ENCODE assay signal across 8 cellular contexts in genomic region chr7:113710310-113711106, GRCh38.
DNase-seq lines count a peak whose midpoint lies in the region; ATAC-seq and TF ChIP-seq lines count a peak whose summit lies in the region.

No MANE protein-coding gene starts in this region.

- WGBS in esophagus squamous epithelium, 2 donors, result 43 to 45% methylated on average over 4 of the region's 4 CpGs

- intact Hi-C loops in esophagus squamous epithelium (cut with DNase I), result no loop called here

- H3K9me3 ChIP-seq in esophagus squamous epithelium, result no peaks in the 10 kb centered on the region

- TF ChIP-seq POLR2A in esophagus squamous epithelium (IDR thresholded peaks at IDR 0.05), result no peak

- no peak overlapping the region for H3K27ac ChIP-seq in esophagus squamous epithelium

- H3K9me3 Mint-ChIP-seq in naive thymus-derived CD8-positive, alpha-beta T cell, result peaks cover 0 to 5% (median 0%) of the 10 kb centered on the region in 9 donors

- peaks cover 0 to 10% (median 2%) of the 10 kb centered on the region in 5 donors for H3K27me3 Mint-ChIP-seq in naive thymus-derived CD8-positive, alpha-beta T cell

- H3K36me3 Mint-ChIP-seq in naive thymus-derived CD8-positive, alpha-beta T cell, result no peaks in the 10 kb centered on the region

- no peaks in the 10 kb centered on the region for H3K4me1 ChIP-seq in esophagus squamous epithelium

- H3K4me3 Mint-ChIP-seq in naive thymus-derived CD8-positive, alpha-beta T cell, result no peak overlapping the region

- POLR2A ChIA-PET in naive thymus-derived CD8-positive, alpha-beta T cell (lab: Charles Lee), result no interaction called here

- H3K27me3 ChIP-seq in esophagus squamous epithelium, result no peaks in the 10 kb centered on the region

- H3K36me3 ChIP-seq in esophagus squamous epithelium, result no peaks in the 10 kb centered on the region

- TF ChIP-seq CTCF in WI38 (IDR thresholded peaks at IDR 0.05; ENCODE audit: low read depth, low read length) (peak; percentile 97), esophagus squamous epithelium (IDR thresholded peaks at IDR 0.05) (peak; percentile 69 to 92 (median 82))

- ATAC-seq in GM19455 (IDR thresholded peaks at IDR 0.05; ENCODE audit: unreplicated experiment) (peak; percentile 98), HG03439 (IDR thresholded peaks at IDR 0.05; ENCODE audit: unreplicated experiment) (peak; percentile 94)
- ATAC-seq in naive thymus-derived CD8-positive, alpha-beta T cell, result peak in 1 of 2 donors; percentile 62

- H3K4me3 ChIP-seq in WI38 (ENCODE audit: low read depth, low read length) (no peak overlapping the region), esophagus squamous epithelium (no peak overlapping the region)

- no peaks in the 10 kb centered on the region for H3K4me1 Mint-ChIP-seq in naive thymus-derived CD8-positive, alpha-beta T cell

- no peak overlapping the region for H3K27ac Mint-ChIP-seq in naive thymus-derived CD8-positive, alpha-beta T cell

- DNase-seq in DMS79 treated with DMSO at 0.1 percent for 48 hours (lab: John Stamatoyannopoulos, UW) (peak; percentile 50), NCI-H2227 (lab: John Stamatoyannopoulos, UW; ENCODE audit: unreplicated experiment) (peak; percentile 64), esophagus squamous epithelium (lab: John Stamatoyannopoulos, UW) (no peak), GOT3 (lab: John Stamatoyannopoulos, UW) (no peak)
- DNase-seq in naive thymus-derived CD8-positive, alpha-beta T cell, result peak in 8 of 10 donors; percentile 10 to 60 (median 38)

Comparison
In these comparisons a context has a peak if more than half of its experiments do, and no peak if none do; other contexts are left out.
1. DNase-seq: peak in DMS79 treated with DMSO at 0.1 percent for 48 hours (single experiment), NCI-H2227 (single experiment) and naive thymus-derived CD8-positive, alpha-beta T cell (8 of 10); none in esophagus squamous epithelium (single experiment) and GOT3 (single experiment).